ENCODE assay signal across 17 cellular contexts in genomic region chr3:164208846-164209245, GRCh38.
"Had no signal": no experiment of that assay in that cellular context is flagged by ENCODE, and none has a peak within 500 bp of the region (broad histone marks: within the 10 kb centered on the region; RNA-seq: fewer than 3 reads in every experiment).

No MANE protein-coding gene starts in this region.

- H3K27ac ChIP-seq: testis, upper lobe of right lung had no signal

- H3K4me1 ChIP-seq: testis, upper lobe of right lung had no signal

- H3K4me3 ChIP-seq: testis, upper lobe of right lung had no signal

- H3K36me3 ChIP-seq: upper lobe of right lung had no signal

- H3K27me3 ChIP-seq: testis, upper lobe of right lung had no signal

- DNase-seq: activated CD4-positive, alpha-beta T cell treated with anti-CD3 and anti-CD28 coated beads for 48 hours; activated CD8-positive, alpha-beta memory T cell treated with anti-CD3 and anti-CD28 coated beads, Interleukin-2, amount 50 U/mL, for 48 hours; activated CD8-positive, alpha-beta T cell treated with anti-CD3 and anti-CD28 coated beads, Interleukin-2, amount 10 ng/mL, durations not matched to agents 7 days and 5 days; activated naive CD4-positive, alpha-beta T cell treated with Interleukin-2 at 50 U/mL for 16 hours; activated naive CD8-positive, alpha-beta T cell treated with anti-CD3 and anti-CD28 coated beads, Interleukin-2, amount 50 U/mL, for 24 hours; caudate nucleus; effector memory CD8-positive, alpha-beta T cell; foreskin melanocyte; head of caudate nucleus; mammary epithelial cell; natural killer cell; stimulated activated CD4-positive, alpha-beta T cell treated with anti-CD3 and anti-CD28 coated beads, Interleukin-4, amount 100 ng/mL, for 24 hours; stimulated activated naive CD8-positive, alpha-beta T cell treated with anti-CD3 and anti-CD28 coated beads, Interleukin-15, amount 100 ng/mL, for 72 hours; testis; upper lobe of right lung had no signal

- ATAC-seq: activated CD8-positive, alpha-beta T cell treated with anti-CD3 and anti-CD28 coated beads, Interleukin-2, amount 10 ng/mL, durations not matched to agents 7 days and 5 days; activated naive CD8-positive, alpha-beta T cell treated with anti-CD3 and anti-CD28 coated beads, Interleukin-2, amount 50 U/mL, for 24 hours; effector memory CD8-positive, alpha-beta T cell; esophagus mucosa; left lobe of liver; natural killer cell; stimulated activated naive CD8-positive, alpha-beta T cell treated with anti-CD3 and anti-CD28 coated beads, Interleukin-15, amount 100 ng/mL, for 72 hours; upper lobe of right lung had no signal

- H3K9me3 ChIP-seq: testis, upper lobe of right lung had no signal
